Comparison of ENCODE assay signal across 22 cellular contexts in genomic region chr5:137932800-137933199, GRCh38. TPM values are rescaled to one million over a fixed set of nuclear protein-coding genes. Genes with fewer than 3 reads are reported as not detected.
"Had no signal": no experiment of that assay in that cellular context is flagged by ENCODE, and none has a peak within 500 bp of the region (broad histone marks: within the 10 kb centered on the region; RNA-seq: fewer than 3 reads in every experiment).

No MANE protein-coding gene starts in this region.

- H3K9me3 ChIP-seq: esophagus squamous epithelium, left lung, psoas muscle had no signal

- H3K4me1 ChIP-seq: left lung had no signal

- H3K27ac Mint-ChIP-seq: activated CD8-positive, alpha-beta T cell treated with anti-CD3 and anti-CD28 coated beads for 36 hours; activated naive CD4-positive, alpha-beta T cell treated with anti-CD3 and anti-CD28 coated beads for 36 hours; activated T-cell treated with anti-CD3 and anti-CD28 coated beads, Interleukin-2, amount 50 U/mL, for 24 hours; brain had no signal

- H3K9me3 Mint-ChIP-seq: activated CD8-positive, alpha-beta T cell treated with anti-CD3 and anti-CD28 coated beads for 36 hours; activated naive CD4-positive, alpha-beta T cell treated with anti-CD3 and anti-CD28 coated beads for 36 hours; activated T-cell treated with anti-CD3 and anti-CD28 coated beads, Interleukin-2, amount 50 U/mL, for 24 hours; brain; central memory CD8-positive, alpha-beta T cell; neural crest cell; stimulated activated naive CD8-positive, alpha-beta T cell treated with anti-CD3 and anti-CD28 coated beads, Interleukin-15, amount 100 ng/mL, for 72 hours had no signal

- H3K4me3 Mint-ChIP-seq: activated CD8-positive, alpha-beta T cell treated with anti-CD3 and anti-CD28 coated beads for 36 hours; activated naive CD4-positive, alpha-beta T cell treated with anti-CD3 and anti-CD28 coated beads for 36 hours; activated T-cell treated with anti-CD3 and anti-CD28 coated beads, Interleukin-2, amount 50 U/mL, for 24 hours; brain; central memory CD8-positive, alpha-beta T cell; neural crest cell; stimulated activated naive CD8-positive, alpha-beta T cell treated with anti-CD3 and anti-CD28 coated beads, Interleukin-15, amount 100 ng/mL, for 72 hours had no signal

- ATAC-seq: activated CD8-positive, alpha-beta T cell treated with anti-CD3 and anti-CD28 coated beads for 36 hours; left lung; stimulated activated naive CD8-positive, alpha-beta T cell treated with anti-CD3 and anti-CD28 coated beads, Interleukin-15, amount 100 ng/mL, for 72 hours had no signal

- H3K4me2 ChIP-seq: smooth muscle cell had no signal

- DNase-seq: activated CD4-positive, alpha-beta T cell treated with anti-CD3 and anti-CD28 coated beads for 48 hours; activated CD4-positive, CD25-positive, alpha-beta regulatory T cell; activated CD8-positive, alpha-beta T cell treated with anti-CD3 and anti-CD28 coated beads for 36 hours; activated naive CD4-positive, alpha-beta T cell treated with anti-CD3 and anti-CD28 coated beads for 36 hours; activated T-cell treated with anti-CD3 and anti-CD28 coated beads, Interleukin-2, amount 50 U/mL, for 24 hours; effector memory CD4-positive, alpha-beta T cell; esophagus squamous epithelium; foreskin fibroblast; left lung; psoas muscle; stimulated activated CD4-positive, alpha-beta T cell treated with anti-CD3 and anti-CD28 coated beads, Interleukin-4, amount 100 ng/mL, for 1 hour; stimulated activated naive CD8-positive, alpha-beta T cell treated with anti-CD3 and anti-CD28 coated beads, Interleukin-15, amount 100 ng/mL, for 72 hours; T-helper 1 cell; T-helper 9 cell had no signal

- FAIRE-seq: keratinocyte had no signal

- H3K4me1 Mint-ChIP-seq: central memory CD8-positive, alpha-beta T cell; neural crest cell had no signal

- H3K27me3 Mint-ChIP-seq: activated CD8-positive, alpha-beta T cell treated with anti-CD3 and anti-CD28 coated beads for 36 hours; activated T-cell treated with anti-CD3 and anti-CD28 coated beads, Interleukin-2, amount 50 U/mL, for 24 hours; brain; central memory CD8-positive, alpha-beta T cell; stimulated activated naive CD8-positive, alpha-beta T cell treated with anti-CD3 and anti-CD28 coated beads, Interleukin-15, amount 100 ng/mL, for 72 hours had no signal

- H3K27ac ChIP-seq: left lung, psoas muscle had no signal

- H3K4me3 ChIP-seq: esophagus squamous epithelium, left lung, psoas muscle, smooth muscle cell had no signal

- H3K27me3 ChIP-seq: esophagus squamous epithelium, left lung had no signal

RNA-seq across cellular contexts. Expression of gene PKD2L2, which starts 43.5 kb away (rescaled TPM):
- total RNA-seq: activated CD8-positive, alpha-beta T cell treated with anti-CD3 and anti-CD28 coated beads for 36 hours; activated naive CD4-positive, alpha-beta T cell treated with anti-CD3 and anti-CD28 coated beads for 36 hours; endothelial cell of umbilical vein; esophagus squamous epithelium; left lung; neural crest cell; osteoblast; sciatic nerve; smooth muscle cell had no signal
- polyA plus RNA-seq: endothelial cell of umbilical vein, keratinocyte had no signal
